ENCODE assay signal across 1 cellular context in the genomic region with DNA sequence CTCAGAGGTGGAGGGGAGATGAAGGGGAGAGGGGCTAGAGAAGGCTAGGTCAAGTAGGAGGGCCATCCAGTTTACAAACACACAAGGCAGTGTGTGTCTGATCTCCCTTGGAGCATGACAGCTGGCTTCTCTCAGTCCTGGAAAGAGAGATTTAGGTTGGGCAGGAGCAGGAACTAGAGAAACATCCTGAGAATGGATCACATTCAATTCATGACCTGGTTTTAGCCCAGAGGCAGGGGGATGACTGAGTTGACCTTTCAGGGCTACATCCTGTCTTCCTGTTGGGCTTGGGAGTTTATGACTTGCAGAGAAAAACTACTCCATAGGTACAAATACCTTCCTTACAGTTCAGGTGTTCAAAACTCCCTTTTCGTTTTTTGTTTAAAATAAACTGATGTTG.
TF ChIP-seq lines count a peak whose summit lies in the region.

No MANE protein-coding gene starts in this region.

TF ChIP-seq in H1, 55 proteins besides CTCF, POLR2A, EP300 and RAD21:
- TF ChIP-seq, protein P1, sequence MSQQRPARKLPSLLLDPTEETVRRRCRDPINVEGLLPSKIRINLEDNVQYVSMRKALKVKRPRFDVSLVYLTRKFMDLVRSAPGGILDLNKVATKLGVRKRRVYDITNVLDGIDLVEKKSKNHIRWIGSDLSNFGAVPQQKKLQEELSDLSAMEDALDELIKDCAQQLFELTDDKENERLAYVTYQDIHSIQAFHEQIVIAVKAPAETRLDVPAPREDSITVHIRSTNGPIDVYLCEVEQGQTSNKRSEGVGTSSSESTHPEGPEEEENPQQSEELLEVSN (IDR thresholded peaks at IDR 0.05), result no peak
- TF ChIP-seq POLR2AphosphoS5 (IDR thresholded peaks at IDR 0.05; ENCODE audit: low read depth, low read length), result no peak
- TF ChIP-seq SP4 (IDR thresholded peaks at IDR 0.05; ENCODE audit: low read length), result no peak
- TF ChIP-seq SP2 (IDR thresholded peaks at IDR 0.05; ENCODE audit: low read length), result no peak
